13 cellular contexts compared by ENCODE assay signal in genomic region chr1:157512036-157512969, GRCh38. TPM values are rescaled to one million over a fixed set of nuclear protein-coding genes. Genes with fewer than 3 reads are reported as not detected.
A peak's percentile ranks its signal among the peaks of the same experiment; 100 is the strongest.
DNase-seq lines count a peak whose midpoint lies in the region; ATAC-seq and TF ChIP-seq lines count a peak whose summit lies in the region.
"Had no signal": no experiment of that assay in that cellular context is flagged by ENCODE, and none has a peak within 500 bp of the region (broad histone marks: within the 10 kb centered on the region; RNA-seq: fewer than 3 reads in every experiment).

No MANE protein-coding gene starts in this region.

- no peaks in the 10 kb centered on the region; the same call in 1 of the 2 replicates for H3K27me3 Mint-ChIP-seq in WTC11 (ENCODE audit: low read depth)

- no peak overlapping the region for H3K4me3 ChIP-seq in BE2C (ENCODE audit: low read depth, low read length)
- H3K4me3 ChIP-seq: SK-N-MC had no signal

- H3K27me3 ChIP-seq in BE2C, result no peaks in the 10 kb centered on the region

- no peaks in the 10 kb centered on the region; the same call in 1 of the 2 replicates for H3K9me3 Mint-ChIP-seq in WTC11

- H3K36me3 Mint-ChIP-seq in WTC11, result no peaks in the 10 kb centered on the region

- no peak overlapping the region for H3K4me3 Mint-ChIP-seq in WTC11

- POLR2A ChIA-PET in WTC11 (lab: Charles Lee), result no interaction called here

- CTCF ChIA-PET in WTC11 (lab: Charles Lee), result interaction anchor here (1.9 kb wide), 1 partner anchor 68 kb away, joined by 6 read pairs; no protein-coding TSS in a partner anchor

- H3K4me1 ChIP-seq in BE2C, result no peaks in the 10 kb centered on the region

- TF ChIP-seq CTCF in GM10266 (IDR thresholded peaks at IDR 0.05; ENCODE audit: control insufficient read depth, insufficient read depth, low read depth, missing control alignments) (no peak), BE2C (IDR thresholded peaks at IDR 0.05; ENCODE audit: low read depth, low read length) (no peak), WTC11 (IDR thresholded peaks at IDR 0.05) (no peak)

- peaks cover 9% of the 10 kb centered on the region for H3K4me1 Mint-ChIP-seq in WTC11

- H3K36me3 ChIP-seq in BE2C, result no peaks in the 10 kb centered on the region

- no peak overlapping the region for H3K27ac Mint-ChIP-seq in WTC11

- DNase-seq in GM10266 (ENCODE audit: extremely low spot score) (peak; percentile 40), NOMO-1 treated with DMSO at 0.1 percent for 48 hours (lab: John Stamatoyannopoulos, UW; ENCODE audit: unreplicated experiment) (peak; percentile 68), SHP77 (lab: John Stamatoyannopoulos, UW) (no peak), BE2C (no peak), NCI-H2029 treated with DMSO at 0.1 percent for 48 hours (lab: John Stamatoyannopoulos, UW) (no peak), WTC11 (ENCODE audit: low spot score) (no peak)
- DNase-seq: activated CD8-positive, alpha-beta memory T cell treated with anti-CD3 and anti-CD28 coated beads, Interleukin-2, amount 50 U/mL, for 48 hours; NCI-H2081 had no signal

- no peaks in the 10 kb centered on the region for H3K9me3 ChIP-seq in BE2C

- ATAC-seq in GM19397 (IDR thresholded peaks at IDR 0.05; ENCODE audit: unreplicated experiment) (peak; percentile 49), HG03045 (IDR thresholded peaks at IDR 0.05; ENCODE audit: unreplicated experiment) (peak; percentile 44), WTC11 (no peak)

TF ChIP-seq in WTC11, 78 proteins besides CTCF, POLR2A, EP300 and RAD21:
- TF ChIP-seq ATF3 (CRISPR knock-in tag; conservative IDR thresholded peaks at IDR 0.05) (no peak), NFE2L1 (CRISPR knock-in tag; IDR thresholded peaks at IDR 0.05) (no peak), ZNF121 (CRISPR knock-in tag; IDR thresholded peaks at IDR 0.05) (no peak), TP53 (CRISPR knock-in tag; IDR thresholded peaks at IDR 0.05) (no peak), ZNF263 (CRISPR knock-in tag; IDR thresholded peaks at IDR 0.05; ENCODE audit: low read depth) (no peak), ZNF512 (CRISPR knock-in tag; IDR thresholded peaks at IDR 0.05; ENCODE audit: borderline replicate concordance) (no peak), NR1H2 (CRISPR knock-in tag; IDR thresholded peaks at IDR 0.05) (no peak), ZNF425 (CRISPR knock-in tag; conservative IDR thresholded peaks at IDR 0.05) (no peak), ZNF671 (CRISPR knock-in tag; IDR thresholded peaks at IDR 0.05) (no peak), MAX (CRISPR knock-in tag; IDR thresholded peaks at IDR 0.05) (no peak), SOX15 (CRISPR knock-in tag; IDR thresholded peaks at IDR 0.05) (no peak), MXD4 (CRISPR knock-in tag; IDR thresholded peaks at IDR 0.05; ENCODE audit: borderline replicate concordance) (no peak), CDX4 (CRISPR knock-in tag; IDR thresholded peaks at IDR 0.05; ENCODE audit: borderline replicate concordance) (no peak), ARID4B (CRISPR knock-in tag; IDR thresholded peaks at IDR 0.05; ENCODE audit: borderline replicate concordance) (no peak), NR2C2 (CRISPR knock-in tag; IDR thresholded peaks at IDR 0.05) (no peak), MLX (CRISPR knock-in tag; IDR thresholded peaks at IDR 0.05) (no peak), CREM (CRISPR knock-in tag; IDR thresholded peaks at IDR 0.05) (no peak), RORB (CRISPR knock-in tag; IDR thresholded peaks at IDR 0.05) (no peak), GABPB1 (CRISPR knock-in tag; IDR thresholded peaks at IDR 0.05) (no peak)

RNA-seq across cellular contexts. Expression of gene FCRL5, which starts 40.0 kb away (rescaled TPM):
- not detected for polyA plus RNA-seq in BE2C (2012; ENCODE audit: insufficient read depth, insufficient read length, low read depth)
- total RNA-seq in WTC11 (2021), result 0.70 to 0.89 TPM (median 0.78 TPM) in 3 replicates
- total RNA-seq: lower leg skin, renal cortical epithelial cell had no signal

Comparison
In these comparisons a context has a peak if more than half of its experiments do, and no peak if none do; other contexts are left out.
1. DNase-seq: peak in GM10266 (single experiment) and NOMO-1 treated with DMSO at 0.1 percent for 48 hours (single experiment); none in SHP77 (0 of 2), BE2C (single experiment), NCI-H2029 treated with DMSO at 0.1 percent for 48 hours (single experiment) and WTC11 (single experiment).